19 cellular contexts compared by ENCODE assay signal in the genomic region with DNA sequence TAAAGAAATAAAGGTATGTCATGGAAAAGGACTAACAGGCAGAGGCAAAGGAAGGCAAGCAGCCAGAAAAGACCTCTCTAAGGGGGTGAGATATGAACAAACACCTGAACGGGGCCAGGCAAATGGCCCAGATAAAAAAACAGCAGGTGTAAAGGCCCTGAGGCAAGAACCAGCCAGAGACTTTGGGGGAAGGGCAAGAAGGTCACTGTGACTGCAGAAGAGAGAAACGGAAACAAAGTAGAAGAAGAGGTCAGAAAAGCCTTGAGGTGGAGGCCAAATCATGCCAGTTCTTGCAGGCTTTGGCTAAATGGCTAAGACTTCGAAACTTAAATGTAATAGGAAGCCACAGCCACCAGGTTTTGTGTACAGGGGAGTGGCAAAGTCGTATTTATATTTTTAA.
"Had no signal": no experiment of that assay in that cellular context is flagged by ENCODE, and none has a peak within 500 bp of the region (broad histone marks: within the 10 kb centered on the region; RNA-seq: fewer than 3 reads in every experiment).

No MANE protein-coding gene starts in this region.

- H3K36me3 ChIP-seq: esophagus muscularis mucosa, gastroesophageal sphincter, heart left ventricle, left lung, lower lobe of right lung had no signal

- H3K4me1 ChIP-seq: foreskin keratinocyte, left lung, lower lobe of right lung had no signal

- H2AFZ ChIP-seq: hepatocyte had no signal

- H3K4me2 ChIP-seq: hepatocyte had no signal

- H3K9me3 ChIP-seq: esophagus muscularis mucosa, gastroesophageal sphincter, heart left ventricle, left lung, lower lobe of right lung had no signal

- H3K27ac ChIP-seq: coronary artery, dorsolateral prefrontal cortex, esophagus muscularis mucosa, foreskin keratinocyte, gastroesophageal sphincter, hepatocyte, left lung, lower lobe of right lung had no signal

- H3K4me3 ChIP-seq: coronary artery, dorsolateral prefrontal cortex, esophagus muscularis mucosa, gastroesophageal sphincter, heart left ventricle, hepatocyte, left lung, lower lobe of right lung had no signal

- DNase-seq: dermis blood vessel endothelial cell; dorsolateral prefrontal cortex; effector CD4-positive, alpha-beta T cell; effector memory CD4-positive, alpha-beta T cell; foreskin keratinocyte; heart left ventricle; hypothalamus; immature natural killer cell; left cardiac atrium; left lung; left ventricle myocardium superior; lower lobe of right lung; mesenchymal stem cell; midbrain; naive thymus-derived CD4-positive, alpha-beta T cell had no signal

- H3K27me3 ChIP-seq: dorsolateral prefrontal cortex, esophagus muscularis mucosa, foreskin keratinocyte, gastroesophageal sphincter, heart left ventricle, hepatocyte, left lung had no signal

- ATAC-seq: foreskin keratinocyte; gastroesophageal sphincter; left lung; left ventricle myocardium superior; lower lobe of right lung; naive thymus-derived CD4-positive, alpha-beta T cell had no signal
